ENCODE assay signal across 13 cellular contexts in genomic region chr2:43831438-43832294, GRCh38. TPM values are rescaled to one million over a fixed set of nuclear protein-coding genes. Genes with fewer than 3 reads are reported as not detected.
DNase-seq lines count a peak whose midpoint lies in the region; ATAC-seq, FAIRE-seq and TF ChIP-seq lines count a peak whose summit lies in the region.
"Had no signal": no experiment of that assay in that cellular context is flagged by ENCODE, and none has a peak within 500 bp of the region (broad histone marks: within the 10 kb centered on the region; RNA-seq: fewer than 3 reads in every experiment).

No MANE protein-coding gene starts in this region.

- no peaks in the 10 kb centered on the region for H4K20me1 ChIP-seq in HepG2 (ENCODE audit: insufficient read depth, low read length)

- H3K79me2 ChIP-seq in HepG2 (ENCODE audit: insufficient read depth, low read length), result no peaks in the 10 kb centered on the region

- H3K9me3 ChIP-seq in HepG2 (ENCODE audit: low read length), result no peaks in the 10 kb centered on the region
- no peaks in the 10 kb centered on the region for H3K9me3 ChIP-seq in thoracic aorta
- H3K9me3 ChIP-seq: vagina had no signal

- H3K4me3 ChIP-seq in choroid plexus epithelial cell (ENCODE audit: low read depth, low read length) (peak overlapping the region; percentile 42), HepG2 (replicated peaks in 1 of 3; ENCODE audit: insufficient read depth in 1 of 3, low read depth in 2 of 3, low read length in 3 of 3) (no peak overlapping the region), thoracic aorta (peak overlapping the region; percentile 20)
- H3K4me3 ChIP-seq: vagina had no signal

- no peak for TF ChIP-seq EP300 in HepG2 (IDR thresholded peaks at IDR 0.05; ENCODE audit: low read depth in 2 of 2, low read length in 2 of 2)
- no peak for TF ChIP-seq EP300 in HepG2 (CRISPR knock-in tag; IDR thresholded peaks at IDR 0.05; ENCODE audit: borderline replicate concordance)

- FAIRE-seq in HepG2 (lab: Jason Lieb, UNC), result no peak

- WGBS in HepG2 (ENCODE audit: low lambda C conversion rate), result 96% methylated on average over 54 of the region's 56 CpGs

- no peak overlapping the region for H2AFZ ChIP-seq in HepG2 (ENCODE audit: low read length)

- no peak overlapping the region for H3K27ac ChIP-seq in HepG2 (ENCODE audit: extremely low read length, insufficient read depth, low read length)
- no peak overlapping the region for H3K27ac ChIP-seq in thoracic aorta
- H3K27ac ChIP-seq: vagina had no signal

- no TSS peak for BruUV-seq in HepG2 (replicated peaks; lab: Mats Ljungman, UMichigan)

- intact Hi-C loops in HepG2 (cut with micrococcal nuclease; ENCODE audit: unreplicated experiment), result no loop called here

- CTCF ChIA-PET in HepG2 (lab: Yijun Ruan, JAX; ENCODE audit: low intra/inter-chr PET ratio, low total read pairs), result no interaction called here

- H3K27me3 ChIP-seq in HepG2 (ENCODE audit: control insufficient read depth in 1 of 2, insufficient read depth in 2 of 2, low read length in 2 of 2), result no peaks in the 10 kb centered on the region
- no peaks in the 10 kb centered on the region for H3K27me3 ChIP-seq in thoracic aorta (replicated peaks; ENCODE audit: insufficient read depth)

- H3K4me2 ChIP-seq in HepG2 (ENCODE audit: low read depth, low read length), result no peak overlapping the region

- peak; percentile 12 for DNase-seq in NCI-H82 (lab: John Stamatoyannopoulos, UW)
- DNase-seq in NCI-H82 treated with DMSO at 0.1 percent for 48 hours (lab: John Stamatoyannopoulos, UW; ENCODE audit: unreplicated experiment), result no peak
- DNase-seq in choroid plexus epithelial cell (ENCODE audit: low read depth), result peak; percentile 6
- DNase-seq in HepG2 (ENCODE audit: low spot score), result no peak
- DNase-seq in thoracic aorta (ENCODE audit: low spot score), result no peak
- DNase-seq in NCI-H774 (lab: John Stamatoyannopoulos, UW), result no peak
- DNase-seq in HuH-7.5 (ENCODE audit: low spot score), result no peak
- DNase-seq: AML-193, NCI-H2107 had no signal

- no peak overlapping the region for H3K9ac ChIP-seq in HepG2 (ENCODE audit: insufficient read depth, low read depth, low read length)

- no peak for TF ChIP-seq POLR2A in HepG2 (IDR thresholded peaks at IDR 0.05; ENCODE audit: insufficient read depth in 1 of 2, low read depth in 2 of 2, low read length in 2 of 2)

- POLR2A ChIA-PET in HepG2 (lab: Yijun Ruan, JAX), result no interaction called here

- in situ Hi-C loops in HepG2 (cut with HindIII; ENCODE audit: extremely low pct_ligation_motif_present, low pct_unique_long_range_greater_than_20kb), result no loop called here

- H3K36me3 ChIP-seq in HepG2 (replicated peaks in 1 of 2; ENCODE audit: control insufficient read depth in 1 of 2, insufficient read depth in 2 of 2, low read length in 2 of 2) (peaks cover 3 to 36% of the 10 kb centered on the region in 2 experiments; a peak in 4 of 5 replicates), thoracic aorta (no peaks in the 10 kb centered on the region)
- H3K36me3 ChIP-seq: vagina had no signal

- ATAC-seq in HepG2 (no peak; the same call in 2 of the 3 replicates), thoracic aorta (ENCODE audit: insufficient number of reproducible peaks, low FRiP score, low read depth) (no peak), GM19351 (IDR thresholded peaks at IDR 0.05; ENCODE audit: unreplicated experiment) (no peak)

- no peak for TF ChIP-seq RAD21 in HepG2 (CRISPR knock-in tag; IDR thresholded peaks at IDR 0.05)

- TF ChIP-seq CTCF in choroid plexus epithelial cell (conservative IDR thresholded peaks at IDR 0.05; ENCODE audit: low read depth, low read length), result no peak
- no peak for TF ChIP-seq CTCF in HepG2 (CRISPR knock-in tag; IDR thresholded peaks at IDR 0.05)
- TF ChIP-seq CTCF in thoracic aorta (IDR thresholded peaks at IDR 0.05), result no peak

- H3K4me1 ChIP-seq in HepG2 (ENCODE audit: insufficient read depth, low read length) (no peaks in the 10 kb centered on the region), thoracic aorta (ENCODE audit: control insufficient read depth in 1 of 2, low read depth in 2 of 2) (no peaks in the 10 kb centered on the region)

TF ChIP-seq in HepG2, 621 proteins besides CTCF, POLR2A, EP300 and RAD21 (continues in another document):
- TF ChIP-seq ZNF567 (CRISPR knock-in tag; IDR thresholded peaks at IDR 0.05; ENCODE audit: borderline replicate concordance) (no peak), AGO2 (optimal IDR thresholded peaks at IDR 0.05; ENCODE audit: low read depth, low read length) (peak; percentile 84), ZNF768 (CRISPR knock-in tag; IDR thresholded peaks at IDR 0.05) (no peak)

RNA-seq across cellular contexts. Expression of gene ABCG5, which starts 7.0 kb away (rescaled TPM):
- total RNA-seq in HepG2 (2016; rRNA removed; fragmentation: Illumina TruSeq; extraction: Trizol), result 5.8 and 15.1 TPM in 2 replicates
- 5.3 and 5.7 TPM in 2 replicates for total RNA-seq in HepG2 (2016; cell fraction: cytosol; rRNA removed; fragmentation: Illumina TruSeq; extraction: Trizol; ENCODE audit: low read depth)
- 5.6 and 16.0 TPM in 2 replicates for total RNA-seq in HepG2 (2016; cell fraction: insoluble cytoplasmic fraction; rRNA removed; fragmentation: Illumina TruSeq; extraction: Trizol)
- total RNA-seq in HepG2 (2016; cell fraction: membrane; rRNA removed; fragmentation: Illumina TruSeq; extraction: Trizol), result 7.7 and 8.7 TPM in 2 replicates
- 23.5 and 27.9 TPM in 2 replicates for total RNA-seq in HepG2 (2016; cell fraction: nucleus; rRNA removed; fragmentation: Illumina TruSeq; extraction: Trizol)
- polyA plus RNA-seq in HepG2 (2011; rRNA removed), result 38.8 and 39.0 TPM in 2 replicates
- polyA plus RNA-seq in HepG2 (2011; cell fraction: cytosol; rRNA removed), result 12.7 and 15.4 TPM in 2 replicates
- 217 and 232 TPM in 2 replicates for polyA plus RNA-seq in HepG2 (2011; cell fraction: nucleus; rRNA removed)
- polyA plus RNA-seq in HepG2 (2012), result 20.2 and 28.6 TPM in 2 replicates
- 3.8 and 4.6 TPM in 2 replicates for polyA plus RNA-seq in HepG2 (2016; cell fraction: cytosol; fragmentation: Illumina TruSeq; extraction: Trizol; ENCODE audit: low read depth)
- polyA plus RNA-seq in HepG2 (2016; cell fraction: insoluble cytoplasmic fraction; fragmentation: Illumina TruSeq; extraction: Trizol; ENCODE audit: low read depth), result 5.9 and 6.3 TPM in 2 replicates
- 6.7 and 6.8 TPM in 2 replicates for polyA plus RNA-seq in HepG2 (2016; cell fraction: membrane; fragmentation: Illumina TruSeq; extraction: Trizol; ENCODE audit: low read depth)
- 70.1 and 70.4 TPM in 2 replicates for polyA plus RNA-seq in HepG2 (2016; cell fraction: nucleus; fragmentation: Illumina TruSeq; extraction: Trizol; ENCODE audit: insufficient read depth, low read depth)
- polyA minus RNA-seq in HepG2 (2011; rRNA and poly(A)+ RNA removed; ENCODE audit: low replicate concordance), result 18.3 TPM in 1 of 2 replicates, not detected in the other
- polyA minus RNA-seq in HepG2 (2011; cell fraction: cytosol; rRNA and poly(A)+ RNA removed), result 3.8 and 5.0 TPM in 2 replicates
- 34.4 and 34.7 TPM in 2 replicates for polyA minus RNA-seq in HepG2 (2011; cell fraction: nucleus; rRNA and poly(A)+ RNA removed)
- not detected for total RNA-seq in thoracic aorta
- total RNA-seq: lower leg skin; T-helper 1 cell treated with Interleukin-12 subunit alpha and Interleukin-12 subunit beta and Interleukin-4 antibody, amounts not matched to agents 30 ng/mL and 1 ng/mL, for 36 hours; vagina had no signal

RNA-seq across cellular contexts. Expression of gene ABCG8, which starts 7.1 kb away (rescaled TPM):
- total RNA-seq in HepG2 (2016; rRNA removed; fragmentation: Illumina TruSeq; extraction: Trizol) (6.8 and 8.8 TPM in 2 replicates), thoracic aorta (not detected)
- total RNA-seq in HepG2 (2016; cell fraction: cytosol; rRNA removed; fragmentation: Illumina TruSeq; extraction: Trizol; ENCODE audit: low read depth), result 0.88 and 1.2 TPM in 2 replicates
- total RNA-seq in HepG2 (2016; cell fraction: insoluble cytoplasmic fraction; rRNA removed; fragmentation: Illumina TruSeq; extraction: Trizol), result 6.9 and 9.5 TPM in 2 replicates
- total RNA-seq in HepG2 (2016; cell fraction: membrane; rRNA removed; fragmentation: Illumina TruSeq; extraction: Trizol), result 4.1 and 4.5 TPM in 2 replicates
- 14.4 and 15.5 TPM in 2 replicates for total RNA-seq in HepG2 (2016; cell fraction: nucleus; rRNA removed; fragmentation: Illumina TruSeq; extraction: Trizol)
- polyA plus RNA-seq in HepG2 (2011; rRNA removed), result 8.1 and 10.0 TPM in 2 replicates
- 6.5 and 7.5 TPM in 2 replicates for polyA plus RNA-seq in HepG2 (2011; cell fraction: cytosol; rRNA removed)
- 18.9 and 20.1 TPM in 2 replicates for polyA plus RNA-seq in HepG2 (2011; cell fraction: nucleus; rRNA removed)
- polyA plus RNA-seq in HepG2 (2012), result 8.7 and 11.5 TPM in 2 replicates
- polyA plus RNA-seq in HepG2 (2016; cell fraction: cytosol; fragmentation: Illumina TruSeq; extraction: Trizol; ENCODE audit: low read depth), result 1.5 and 1.8 TPM in 2 replicates
- polyA plus RNA-seq in HepG2 (2016; cell fraction: insoluble cytoplasmic fraction; fragmentation: Illumina TruSeq; extraction: Trizol; ENCODE audit: low read depth), result 6.3 and 8.4 TPM in 2 replicates
- 2.7 and 2.9 TPM in 2 replicates for polyA plus RNA-seq in HepG2 (2016; cell fraction: membrane; fragmentation: Illumina TruSeq; extraction: Trizol; ENCODE audit: low read depth)
- 23.7 and 27.2 TPM in 2 replicates for polyA plus RNA-seq in HepG2 (2016; cell fraction: nucleus; fragmentation: Illumina TruSeq; extraction: Trizol; ENCODE audit: insufficient read depth, low read depth)
- polyA minus RNA-seq in HepG2 (2011; rRNA and poly(A)+ RNA removed; ENCODE audit: low replicate concordance), result 0.05 and 27.2 TPM in 2 replicates
- 6.4 and 6.6 TPM in 2 replicates for polyA minus RNA-seq in HepG2 (2011; cell fraction: cytosol; rRNA and poly(A)+ RNA removed)
- polyA minus RNA-seq in HepG2 (2011; cell fraction: nucleus; rRNA and poly(A)+ RNA removed), result 12.2 and 14.0 TPM in 2 replicates
- total RNA-seq: lower leg skin; T-helper 1 cell treated with Interleukin-12 subunit alpha and Interleukin-12 subunit beta and Interleukin-4 antibody, amounts not matched to agents 30 ng/mL and 1 ng/mL, for 36 hours; vagina had no signal

RNA-seq across cellular contexts. Expression of gene DYNC2LI1, which starts 57.8 kb away (rescaled TPM):
- 23.2 and 27.9 TPM in 2 replicates for total RNA-seq in HepG2 (2016; rRNA removed; fragmentation: Illumina TruSeq; extraction: Trizol)
- 7.3 and 9.1 TPM in 2 replicates for total RNA-seq in HepG2 (2016; cell fraction: cytosol; rRNA removed; fragmentation: Illumina TruSeq; extraction: Trizol; ENCODE audit: low read depth)
- total RNA-seq in HepG2 (2016; cell fraction: insoluble cytoplasmic fraction; rRNA removed; fragmentation: Illumina TruSeq; extraction: Trizol), result 23.5 and 32.2 TPM in 2 replicates
- 7.6 and 7.9 TPM in 2 replicates for total RNA-seq in HepG2 (2016; cell fraction: membrane; rRNA removed; fragmentation: Illumina TruSeq; extraction: Trizol)
- total RNA-seq in HepG2 (2016; cell fraction: nucleus; rRNA removed; fragmentation: Illumina TruSeq; extraction: Trizol), result 15.5 and 17.2 TPM in 2 replicates
- polyA plus RNA-seq in HepG2 (2011; rRNA removed), result 10.2 and 16.9 TPM in 2 replicates
- polyA plus RNA-seq in HepG2 (2011; cell fraction: cytosol; rRNA removed), result 5.3 and 8.1 TPM in 2 replicates
- polyA plus RNA-seq in HepG2 (2011; cell fraction: nucleus; rRNA removed), result 4.8 and 7.3 TPM in 2 replicates
- 10.8 and 15.5 TPM in 2 replicates for polyA plus RNA-seq in HepG2 (2012)
- 2.7 TPM in 2 replicates for polyA plus RNA-seq in HepG2 (2016; cell fraction: cytosol; fragmentation: Illumina TruSeq; extraction: Trizol; ENCODE audit: low read depth)
- polyA plus RNA-seq in HepG2 (2016; cell fraction: insoluble cytoplasmic fraction; fragmentation: Illumina TruSeq; extraction: Trizol; ENCODE audit: low read depth), result 30.8 and 44.1 TPM in 2 replicates
- polyA plus RNA-seq in HepG2 (2016; cell fraction: membrane; fragmentation: Illumina TruSeq; extraction: Trizol; ENCODE audit: low read depth), result 4.5 and 4.8 TPM in 2 replicates
- 18.5 and 19.3 TPM in 2 replicates for polyA plus RNA-seq in HepG2 (2016; cell fraction: nucleus; fragmentation: Illumina TruSeq; extraction: Trizol; ENCODE audit: insufficient read depth, low read depth)
- 1.3 and 1.4 TPM in 2 replicates for polyA minus RNA-seq in HepG2 (2011; rRNA and poly(A)+ RNA removed; ENCODE audit: low replicate concordance)
- polyA minus RNA-seq in HepG2 (2011; cell fraction: cytosol; rRNA and poly(A)+ RNA removed), result 6.3 and 8.7 TPM in 2 replicates
- polyA minus RNA-seq in HepG2 (2011; cell fraction: nucleus; rRNA and poly(A)+ RNA removed), result 12.1 and 18.2 TPM in 2 replicates
- 10 to 100 TPM; 32.9 to 41.6 TPM for total RNA-seq in thoracic aorta

Comparison
In these comparisons a context has a peak if more than half of its experiments do, and no peak if none do; other contexts are left out.
1. DNase-seq: peak in NCI-H82 (single experiment) and choroid plexus epithelial cell (single experiment); none in NCI-H82 treated with DMSO at 0.1 percent for 48 hours (single experiment), HepG2 (single experiment), thoracic aorta (single experiment), NCI-H774 (single experiment) and HuH-7.5 (single experiment).
2. H3K4me3 ChIP-seq: peak in choroid plexus epithelial cell (single experiment) and thoracic aorta (single experiment); none in HepG2 (0 of 3).
3. RNA of gene ABCG5, which starts 7.0 kb away (total RNA-seq): 5.3 to 27.9 TPM in HepG2; not detected in thoracic aorta; every median in the first group is over 4 times any median in the second.